In the genomic region with DNA sequence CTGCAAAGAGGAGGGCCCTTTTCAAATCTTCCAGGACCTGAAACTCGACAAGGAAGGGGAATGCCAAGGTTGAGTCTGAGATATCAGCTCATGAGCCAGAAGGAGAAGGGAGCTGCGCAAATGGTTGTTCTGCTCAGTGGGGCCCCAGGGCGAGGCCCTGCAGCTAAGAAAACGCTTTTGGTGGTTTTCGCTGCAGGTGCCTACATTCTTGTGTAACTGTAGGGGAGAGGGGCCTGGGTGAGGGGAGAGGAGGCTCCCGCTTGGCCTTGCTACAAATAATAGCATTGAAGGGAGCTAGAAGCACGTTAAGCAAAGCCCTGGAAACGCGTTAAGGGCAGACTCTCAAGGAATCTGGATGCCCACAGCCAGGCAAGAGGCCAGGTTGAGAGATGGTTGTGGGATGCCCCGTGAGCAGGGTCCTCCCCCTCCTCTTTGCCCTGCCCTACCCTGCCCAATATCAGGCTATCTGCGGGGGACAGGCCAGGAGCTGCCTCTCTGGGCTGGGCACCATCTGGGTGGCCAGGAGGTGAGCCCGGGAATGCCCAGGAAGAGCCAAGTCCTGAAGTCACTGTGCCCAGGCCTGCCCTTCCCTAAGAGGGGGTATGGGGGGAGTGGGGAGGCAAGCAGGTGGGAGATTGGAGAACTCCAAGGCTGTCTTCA, we compare ENCODE assay signal across 1 cellular context.
TF ChIP-seq lines count a peak whose summit lies in the region.

No MANE protein-coding gene starts in this region.

TF ChIP-seq in GM23338, 12 proteins besides CTCF, POLR2A, EP300 and RAD21:
- TF ChIP-seq, protein P1, sequence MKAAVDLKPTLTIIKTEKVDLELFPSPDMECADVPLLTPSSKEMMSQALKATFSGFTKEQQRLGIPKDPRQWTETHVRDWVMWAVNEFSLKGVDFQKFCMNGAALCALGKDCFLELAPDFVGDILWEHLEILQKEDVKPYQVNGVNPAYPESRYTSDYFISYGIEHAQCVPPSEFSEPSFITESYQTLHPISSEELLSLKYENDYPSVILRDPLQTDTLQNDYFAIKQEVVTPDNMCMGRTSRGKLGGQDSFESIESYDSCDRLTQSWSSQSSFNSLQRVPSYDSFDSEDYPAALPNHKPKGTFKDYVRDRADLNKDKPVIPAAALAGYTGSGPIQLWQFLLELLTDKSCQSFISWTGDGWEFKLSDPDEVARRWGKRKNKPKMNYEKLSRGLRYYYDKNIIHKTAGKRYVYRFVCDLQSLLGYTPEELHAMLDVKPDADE (IDR thresholded peaks at IDR 0.05) = no peak
- no peak for TF ChIP-seq EZH2phosphoT487 (IDR thresholded peaks at IDR 0.05; ENCODE audit: unreplicated experiment)
- no peak for TF ChIP-seq JUNB (IDR thresholded peaks at IDR 0.05; ENCODE audit: unreplicated experiment)
- TF ChIP-seq CREB1 (CRISPR knock-in tag; IDR thresholded peaks at IDR 0.05; ENCODE audit: low read depth) = no peak
- no peak for TF ChIP-seq POLR2AphosphoS5 (IDR thresholded peaks at IDR 0.05; ENCODE audit: low read depth)
- no peak for TF ChIP-seq ZNF114 (CRISPR knock-in tag; IDR thresholded peaks at IDR 0.05)
- TF ChIP-seq, protein P2, sequence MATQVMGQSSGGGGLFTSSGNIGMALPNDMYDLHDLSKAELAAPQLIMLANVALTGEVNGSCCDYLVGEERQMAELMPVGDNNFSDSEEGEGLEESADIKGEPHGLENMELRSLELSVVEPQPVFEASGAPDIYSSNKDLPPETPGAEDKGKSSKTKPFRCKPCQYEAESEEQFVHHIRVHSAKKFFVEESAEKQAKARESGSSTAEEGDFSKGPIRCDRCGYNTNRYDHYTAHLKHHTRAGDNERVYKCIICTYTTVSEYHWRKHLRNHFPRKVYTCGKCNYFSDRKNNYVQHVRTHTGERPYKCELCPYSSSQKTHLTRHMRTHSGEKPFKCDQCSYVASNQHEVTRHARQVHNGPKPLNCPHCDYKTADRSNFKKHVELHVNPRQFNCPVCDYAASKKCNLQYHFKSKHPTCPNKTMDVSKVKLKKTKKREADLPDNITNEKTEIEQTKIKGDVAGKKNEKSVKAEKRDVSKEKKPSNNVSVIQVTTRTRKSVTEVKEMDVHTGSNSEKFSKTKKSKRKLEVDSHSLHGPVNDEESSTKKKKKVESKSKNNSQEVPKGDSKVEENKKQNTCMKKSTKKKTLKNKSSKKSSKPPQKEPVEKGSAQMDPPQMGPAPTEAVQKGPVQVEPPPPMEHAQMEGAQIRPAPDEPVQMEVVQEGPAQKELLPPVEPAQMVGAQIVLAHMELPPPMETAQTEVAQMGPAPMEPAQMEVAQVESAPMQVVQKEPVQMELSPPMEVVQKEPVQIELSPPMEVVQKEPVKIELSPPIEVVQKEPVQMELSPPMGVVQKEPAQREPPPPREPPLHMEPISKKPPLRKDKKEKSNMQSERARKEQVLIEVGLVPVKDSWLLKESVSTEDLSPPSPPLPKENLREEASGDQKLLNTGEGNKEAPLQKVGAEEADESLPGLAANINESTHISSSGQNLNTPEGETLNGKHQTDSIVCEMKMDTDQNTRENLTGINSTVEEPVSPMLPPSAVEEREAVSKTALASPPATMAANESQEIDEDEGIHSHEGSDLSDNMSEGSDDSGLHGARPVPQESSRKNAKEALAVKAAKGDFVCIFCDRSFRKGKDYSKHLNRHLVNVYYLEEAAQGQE (IDR thresholded peaks at IDR 0.05; ENCODE audit: unreplicated experiment) = no peak
- no peak for TF ChIP-seq EZH2 (IDR thresholded peaks at IDR 0.05; ENCODE audit: low read depth, unreplicated experiment)
- TF ChIP-seq, protein P3, sequence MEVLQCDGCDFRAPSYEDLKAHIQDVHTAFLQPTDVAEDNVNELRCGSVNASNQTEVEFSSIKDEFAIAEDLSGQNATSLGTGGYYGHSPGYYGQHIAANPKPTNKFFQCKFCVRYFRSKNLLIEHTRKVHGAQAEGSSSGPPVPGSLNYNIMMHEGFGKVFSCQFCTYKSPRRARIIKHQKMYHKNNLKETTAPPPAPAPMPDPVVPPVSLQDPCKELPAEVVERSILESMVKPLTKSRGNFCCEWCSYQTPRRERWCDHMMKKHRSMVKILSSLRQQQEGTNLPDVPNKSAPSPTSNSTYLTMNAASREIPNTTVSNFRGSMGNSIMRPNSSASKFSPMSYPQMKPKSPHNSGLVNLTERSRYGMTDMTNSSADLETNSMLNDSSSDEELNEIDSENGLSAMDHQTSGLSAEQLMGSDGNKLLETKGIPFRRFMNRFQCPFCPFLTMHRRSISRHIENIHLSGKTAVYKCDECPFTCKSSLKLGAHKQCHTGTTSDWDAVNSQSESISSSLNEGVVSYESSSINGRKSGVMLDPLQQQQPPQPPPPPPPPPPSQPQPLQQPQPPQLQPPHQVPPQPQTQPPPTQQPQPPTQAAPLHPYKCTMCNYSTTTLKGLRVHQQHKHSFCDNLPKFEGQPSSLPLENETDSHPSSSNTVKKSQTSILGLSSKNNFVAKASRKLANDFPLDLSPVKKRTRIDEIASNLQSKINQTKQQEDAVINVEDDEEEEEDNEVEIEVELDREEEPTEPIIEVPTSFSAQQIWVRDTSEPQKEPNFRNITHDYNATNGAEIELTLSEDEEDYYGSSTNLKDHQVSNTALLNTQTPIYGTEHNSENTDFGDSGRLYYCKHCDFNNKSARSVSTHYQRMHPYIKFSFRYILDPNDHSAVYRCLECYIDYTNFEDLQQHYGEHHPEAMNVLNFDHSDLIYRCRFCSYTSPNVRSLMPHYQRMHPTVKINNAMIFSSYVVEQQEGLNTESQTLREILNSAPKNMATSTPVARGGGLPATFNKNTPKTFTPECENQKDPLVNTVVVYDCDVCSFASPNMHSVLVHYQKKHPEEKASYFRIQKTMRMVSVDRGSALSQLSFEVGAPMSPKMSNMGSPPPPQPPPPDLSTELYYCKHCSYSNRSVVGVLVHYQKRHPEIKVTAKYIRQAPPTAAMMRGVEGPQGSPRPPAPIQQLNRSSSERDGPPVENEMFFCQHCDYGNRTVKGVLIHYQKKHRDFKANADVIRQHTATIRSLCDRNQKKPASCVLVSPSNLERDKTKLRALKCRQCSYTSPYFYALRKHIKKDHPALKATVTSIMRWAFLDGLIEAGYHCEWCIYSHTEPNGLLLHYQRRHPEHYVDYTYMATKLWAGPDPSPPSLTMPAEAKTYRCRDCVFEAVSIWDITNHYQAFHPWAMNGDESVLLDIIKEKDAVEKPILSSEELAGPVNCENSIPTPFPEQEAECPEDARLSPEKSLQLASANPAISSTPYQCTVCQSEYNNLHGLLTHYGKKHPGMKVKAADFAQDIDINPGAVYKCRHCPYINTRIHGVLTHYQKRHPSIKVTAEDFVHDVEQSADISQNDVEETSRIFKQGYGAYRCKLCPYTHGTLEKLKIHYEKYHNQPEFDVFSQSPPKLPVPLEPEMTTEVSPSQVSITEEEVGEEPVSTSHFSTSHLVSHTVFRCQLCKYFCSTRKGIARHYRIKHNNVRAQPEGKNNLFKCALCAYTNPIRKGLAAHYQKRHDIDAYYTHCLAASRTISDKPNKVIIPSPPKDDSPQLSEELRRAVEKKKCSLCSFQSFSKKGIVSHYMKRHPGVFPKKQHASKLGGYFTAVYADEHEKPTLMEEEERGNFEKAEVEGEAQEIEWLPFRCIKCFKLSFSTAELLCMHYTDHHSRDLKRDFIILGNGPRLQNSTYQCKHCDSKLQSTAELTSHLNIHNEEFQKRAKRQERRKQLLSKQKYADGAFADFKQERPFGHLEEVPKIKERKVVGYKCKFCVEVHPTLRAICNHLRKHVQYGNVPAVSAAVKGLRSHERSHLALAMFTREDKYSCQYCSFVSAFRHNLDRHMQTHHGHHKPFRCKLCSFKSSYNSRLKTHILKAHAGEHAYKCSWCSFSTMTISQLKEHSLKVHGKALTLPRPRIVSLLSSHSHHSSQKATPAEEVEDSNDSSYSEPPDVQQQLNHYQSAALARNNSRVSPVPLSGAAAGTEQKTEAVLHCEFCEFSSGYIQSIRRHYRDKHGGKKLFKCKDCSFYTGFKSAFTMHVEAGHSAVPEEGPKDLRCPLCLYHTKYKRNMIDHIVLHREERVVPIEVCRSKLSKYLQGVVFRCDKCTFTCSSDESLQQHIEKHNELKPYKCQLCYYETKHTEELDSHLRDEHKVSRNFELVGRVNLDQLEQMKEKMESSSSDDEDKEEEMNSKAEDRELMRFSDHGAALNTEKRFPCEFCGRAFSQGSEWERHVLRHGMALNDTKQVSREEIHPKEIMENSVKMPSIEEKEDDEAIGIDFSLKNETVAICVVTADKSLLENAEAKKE (CRISPR knock-in tag; IDR thresholded peaks at IDR 0.05) = no peak
- no peak for TF ChIP-seq NANOG (IDR thresholded peaks at IDR 0.05; ENCODE audit: borderline replicate concordance)
TF ChIP-seq in GM23338: peak in this region for 0.
